ENCODE assay signal across 11 cellular contexts in the genomic region with DNA sequence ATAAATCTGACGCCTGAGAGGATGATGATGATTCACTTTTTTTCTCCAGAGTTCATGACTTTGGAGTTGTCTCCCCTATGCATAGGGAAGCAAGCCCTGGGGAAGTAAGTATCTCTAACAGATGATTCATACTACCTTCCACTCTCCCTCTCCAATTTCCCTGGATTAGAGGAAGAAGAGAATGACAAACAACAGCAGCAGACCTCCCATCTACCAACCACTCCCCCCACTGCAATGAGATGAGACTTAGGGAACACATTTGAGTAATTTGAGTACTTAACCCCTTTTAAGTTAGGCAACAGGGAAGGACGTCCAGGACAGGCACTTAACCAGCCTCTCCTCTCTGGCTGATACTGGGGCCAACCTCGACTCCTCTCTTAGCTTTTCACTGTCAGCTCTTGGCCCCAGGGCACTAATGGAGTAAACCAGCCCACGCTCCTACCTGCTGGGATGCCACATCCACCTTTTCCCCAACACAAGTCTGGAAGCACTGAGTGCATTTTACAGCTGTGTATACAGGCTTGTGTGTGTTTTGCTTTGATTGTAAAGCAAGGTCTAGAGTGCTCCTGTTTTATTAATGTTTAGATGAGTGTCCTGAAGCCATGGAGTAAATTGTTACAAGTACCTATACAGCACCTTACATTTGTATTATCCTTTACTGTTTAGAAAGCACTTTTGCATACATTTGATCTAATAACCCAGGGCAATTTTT.
DNase-seq lines count a peak whose midpoint lies in the region; TF ChIP-seq lines count a peak whose summit lies in the region.
"Had no signal": no experiment of that assay in that cellular context is flagged by ENCODE, and none has a peak within 500 bp of the region (broad histone marks: within the 10 kb centered on the region; RNA-seq: fewer than 3 reads in every experiment).

No MANE protein-coding gene starts in this region.

- TF ChIP-seq CTCF in mammary epithelial cell (conservative IDR thresholded peaks at IDR 0.05 in 1 of 2, IDR thresholded peaks at IDR 0.05 in 1 of 2; ENCODE audit: extremely low read depth in 1 of 2, insufficient read depth in 1 of 2, low read depth in 1 of 2, low read length in 2 of 2) (no peak), nephron progenitor cell (IDR thresholded peaks at IDR 0.05) (no peak), dorsolateral prefrontal cortex (IDR thresholded peaks at IDR 0.05 in 54 of 56, conservative IDR thresholded peaks at IDR 0.05 in 2 of 56; ENCODE audit: low read depth in 1 of 56, partially characterized antibody in 56 of 56) (no peak)

- peak overlapping the region; percentile 40 for H2AFZ ChIP-seq in mammary epithelial cell (ENCODE audit: low read depth, low read length)

- H3K9me3 Mint-ChIP-seq in nephron progenitor cell = peaks cover 9% of the 10 kb centered on the region

- peak; percentile 48 for DNase-seq in DMS153 treated with DMSO at 0.1 percent for 48 hours (lab: John Stamatoyannopoulos, UW; ENCODE audit: unreplicated experiment)
- DNase-seq in NCI-H1417 treated with DMSO at 0.1 percent for 48 hours (lab: John Stamatoyannopoulos, UW) = peak; percentile 12
- peak; percentile 89 for DNase-seq in mammary epithelial cell
- no peak for DNase-seq in nephron progenitor cell
- no peak for DNase-seq in NCI-H1048 (lab: John Stamatoyannopoulos, UW)
- no peak for DNase-seq in ureter (ENCODE audit: low spot score)
- no peak for DNase-seq in AML-193 (lab: John Stamatoyannopoulos, UW)
- no peak for DNase-seq in dorsolateral prefrontal cortex
- DNase-seq: NCI-H2029 treated with DMSO at 0.1 percent for 48 hours, thyroid gland had no signal

- H3K79me2 ChIP-seq in mammary epithelial cell (ENCODE audit: insufficient read depth, low read length) = no peaks in the 10 kb centered on the region

- H3K36me3 ChIP-seq in mammary epithelial cell (ENCODE audit: insufficient read depth, low read length) = no peaks in the 10 kb centered on the region
- H3K36me3 ChIP-seq: thyroid gland had no signal

- H3K27me3 ChIP-seq in mammary epithelial cell (ENCODE audit: insufficient read depth, low read length) (no peaks in the 10 kb centered on the region), dorsolateral prefrontal cortex (peaks cover 0 to 42% (median 0%) of the 10 kb centered on the region in 45 donors)
- H3K27me3 ChIP-seq: thyroid gland had no signal

- H3K4me2 ChIP-seq in mammary epithelial cell (ENCODE audit: insufficient read depth, low read depth, low read length) = peak overlapping the region; percentile 1

- H3K36me3 Mint-ChIP-seq in nephron progenitor cell (ENCODE audit: low read depth) = peaks cover 5% of the 10 kb centered on the region
- H3K36me3 Mint-ChIP-seq: memory B cell had no signal

- WGBS in mammary epithelial cell (ENCODE audit: low coverage, missing lambda C conversion rate) = 13% methylated on average over 4 of the region's 4 CpGs

- peaks cover 62% of the 10 kb centered on the region for H3K4me1 ChIP-seq in mammary epithelial cell (ENCODE audit: insufficient read depth, low read length)

- H3K27me3 Mint-ChIP-seq in nephron progenitor cell (ENCODE audit: low read depth, poor library complexity) = peaks cover 5% of the 10 kb centered on the region

- intact Hi-C loops in mammary epithelial cell (cut with micrococcal nuclease) (no loop called here), dorsolateral prefrontal cortex (cut with DNase I) (loop anchor here in 1 of 2 donors (10.0 kb wide), 1 partner anchor 126 kb away; no protein-coding TSS in a partner anchor)

- BruUV-seq in mammary epithelial cell (replicated peaks; lab: Mats Ljungman, UMichigan) = TSS peak; percentile 21

- CTCF ChIA-PET in mammary epithelial cell (lab: Charles Lee; ENCODE audit: low non-redundant PET) = no interaction called here

- H3K4me3 ChIP-seq in mammary epithelial cell (replicated peaks in 1 of 3; ENCODE audit: insufficient read depth in 1 of 3, low read depth in 2 of 3, low read length in 3 of 3) (no peak overlapping the region), dorsolateral prefrontal cortex (no peak overlapping the region)
- H3K4me3 ChIP-seq: thyroid gland had no signal

- H3K27ac Mint-ChIP-seq in nephron progenitor cell = peak overlapping the region; percentile 50
- H3K27ac Mint-ChIP-seq: memory B cell had no signal

- H3K9ac ChIP-seq in mammary epithelial cell (ENCODE audit: insufficient read depth, low read length) = peak overlapping the region; percentile 14

- H4K20me1 ChIP-seq in mammary epithelial cell (ENCODE audit: insufficient read depth, low read length) = no peaks in the 10 kb centered on the region

- dilution Hi-C loops in mammary epithelial cell (cut with HindIII; ENCODE audit: low sequenced_read_pairs) = no loop called here

- peaks cover 5% of the 10 kb centered on the region for H3K9me3 ChIP-seq in mammary epithelial cell (replicated peaks; ENCODE audit: insufficient read depth, low read length)
- H3K9me3 ChIP-seq: thyroid gland had no signal

- H3K27ac ChIP-seq in mammary epithelial cell (ENCODE audit: insufficient read depth, low read depth, low read length) (peak overlapping the region; percentile 90), dorsolateral prefrontal cortex (no peak overlapping the region)

- in situ Hi-C loops in mammary epithelial cell (cut with MboI; ENCODE audit: low sequenced_read_pairs in 2 of 2) = no loop called here

- H3K4me1 Mint-ChIP-seq in nephron progenitor cell = peaks cover 73% of the 10 kb centered on the region
- H3K4me1 Mint-ChIP-seq: memory B cell had no signal

- H3K4me3 Mint-ChIP-seq in nephron progenitor cell = peak overlapping the region; percentile 4
- H3K4me3 Mint-ChIP-seq: memory B cell had no signal

Comparison
In these comparisons a context has a peak if more than half of its experiments do, and no peak if none do; other contexts are left out.
1. DNase-seq: peak in DMS153 treated with DMSO at 0.1 percent for 48 hours (single experiment), NCI-H1417 treated with DMSO at 0.1 percent for 48 hours (single experiment) and mammary epithelial cell (single experiment); none in nephron progenitor cell (single experiment), NCI-H1048 (single experiment), ureter (single experiment), AML-193 (0 of 2) and dorsolateral prefrontal cortex (0 of 10).